In the genomic region with DNA sequence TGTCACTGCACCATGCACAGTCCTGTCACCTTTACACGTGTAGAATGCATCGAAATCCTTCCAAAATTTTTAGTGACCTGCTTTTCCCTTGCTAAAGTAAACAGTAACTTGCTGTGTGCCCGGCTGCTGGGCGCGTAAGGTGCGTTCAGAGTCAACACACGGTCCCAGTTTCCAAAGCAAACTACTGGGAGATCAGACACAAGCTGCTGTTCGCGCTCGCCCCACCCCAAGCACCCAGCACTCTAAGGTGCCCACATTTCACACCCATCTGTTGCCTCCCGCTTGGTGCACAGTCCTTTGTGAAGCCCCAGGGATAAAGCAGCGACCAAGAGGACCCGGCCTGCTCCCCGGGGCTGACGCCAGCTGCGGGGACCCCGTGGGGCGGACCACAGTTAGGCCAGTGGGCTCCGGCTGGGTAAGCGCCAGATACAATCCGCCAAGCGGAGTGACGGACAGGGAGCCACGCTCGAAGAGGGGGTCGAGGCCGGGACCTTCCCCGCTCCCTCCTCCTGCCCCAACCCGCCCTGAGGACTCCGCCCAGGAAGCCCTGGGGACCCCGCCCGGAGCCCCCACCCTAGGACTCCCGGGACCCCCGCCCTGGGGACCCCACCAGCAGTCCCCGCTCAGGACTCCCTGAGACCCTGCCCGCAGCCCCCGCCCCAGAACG, we compare ENCODE assay signal across 8 cellular contexts. TPM values are rescaled to one million over a fixed set of nuclear protein-coding genes. Genes with fewer than 3 reads are reported as not detected.
DNase-seq lines count a peak whose midpoint lies in the region; ATAC-seq and TF ChIP-seq lines count a peak whose summit lies in the region.

No MANE protein-coding gene starts in this region.

- peak overlapping the region; percentile 86 for H3K4me3 ChIP-seq in Loucy (ENCODE audit: low read length, poor library complexity, severe bottlenecking)
- H3K4me3 ChIP-seq in fibroblast of lung (replicated peaks in 1 of 4; ENCODE audit: control extremely low read depth in 1 of 4, insufficient read depth in 1 of 4, low read depth in 3 of 4, low read length in 4 of 4): peak overlapping the region; percentile 58 to 89 (median 69)

- H3K79me2 ChIP-seq in Loucy (ENCODE audit: insufficient read depth, low read length) (peaks cover 8% of the 10 kb centered on the region), fibroblast of lung (ENCODE audit: control insufficient read depth, insufficient read depth, low read length) (peaks cover 46% of the 10 kb centered on the region)

- H3K9me3 ChIP-seq in ES-I3 (ENCODE audit: control insufficient read depth, insufficient read depth, low read length) (no peaks in the 10 kb centered on the region), Loucy (ENCODE audit: insufficient read depth, low read depth, low read length) (no peaks in the 10 kb centered on the region), fibroblast of lung (ENCODE audit: control insufficient read depth, insufficient read depth, low read depth, low read length) (no peaks in the 10 kb centered on the region)

- peak overlapping the region; percentile 8 for H3K27ac ChIP-seq in fibroblast of lung (ENCODE audit: insufficient read depth, low read length)

- ATAC-seq in GM21786 (IDR thresholded peaks at IDR 0.05; ENCODE audit: unreplicated experiment) (peak; percentile 20), natural killer cell (peak; percentile 7 to 12 (median 8))
- peak; percentile 26 for ATAC-seq in activated CD8-positive, alpha-beta T cell treated with anti-CD3 and anti-CD28 coated beads for 36 hours

- peak overlapping the region; percentile 80 for H3K4me3 Mint-ChIP-seq in activated CD8-positive, alpha-beta T cell treated with anti-CD3 and anti-CD28 coated beads for 36 hours
- peak overlapping the region; percentile 75 for H3K4me3 Mint-ChIP-seq in natural killer cell

- intact Hi-C loops in activated CD8-positive, alpha-beta T cell treated with anti-CD3 and anti-CD28 coated beads for 36 hours (cut with micrococcal nuclease): loop anchor here (5.0 kb wide), 1 partner anchor 34 kb away; a partner anchor contains a TSS
- intact Hi-C loops in natural killer cell (cut with micrococcal nuclease): loop anchor here (2.0 kb wide), 1 partner anchor 32 kb away; no protein-coding TSS in a partner anchor

- no peaks in the 10 kb centered on the region for H3K27me3 Mint-ChIP-seq in activated CD8-positive, alpha-beta T cell treated with anti-CD3 and anti-CD28 coated beads for 36 hours
- no peaks in the 10 kb centered on the region for H3K27me3 Mint-ChIP-seq in natural killer cell (ENCODE audit: low read depth in 2 of 2)

- no peaks in the 10 kb centered on the region for H4K20me1 ChIP-seq in Loucy (ENCODE audit: insufficient read depth, low read length, poor library complexity, severe bottlenecking)
- H4K20me1 ChIP-seq in fibroblast of lung (ENCODE audit: control insufficient read depth, extremely low read depth, insufficient read depth, low read length): no peaks in the 10 kb centered on the region

- H3K4me1 ChIP-seq in ES-I3 (ENCODE audit: insufficient read depth, low read length) (peaks cover 22% of the 10 kb centered on the region), Loucy (ENCODE audit: insufficient read depth, low read length, poor library complexity, severe bottlenecking) (peaks cover 28% of the 10 kb centered on the region), fibroblast of lung (ENCODE audit: control insufficient read depth, extremely low read depth, insufficient read depth, low read length) (peaks cover 14% of the 10 kb centered on the region)

- CTCF ChIA-PET in activated CD8-positive, alpha-beta T cell treated with anti-CD3 and anti-CD28 coated beads for 36 hours (lab: Charles Lee): interaction anchor here (1.0 to 4.1 kb wide), 4 partner anchors 11 to 91 kb away, joined by 4 to 38 read pairs (median 10); no protein-coding TSS in a partner anchor

- H3K27ac Mint-ChIP-seq in activated CD8-positive, alpha-beta T cell treated with anti-CD3 and anti-CD28 coated beads for 36 hours: no peak overlapping the region
- H3K27ac Mint-ChIP-seq in natural killer cell: no peak overlapping the region

- peaks cover 30% of the 10 kb centered on the region for H3K4me1 Mint-ChIP-seq in activated CD8-positive, alpha-beta T cell treated with anti-CD3 and anti-CD28 coated beads for 36 hours (ENCODE audit: low read depth)
- peaks cover 7 to 16% of the 10 kb centered on the region in 2 donors for H3K4me1 Mint-ChIP-seq in natural killer cell

- POLR2A ChIA-PET in activated CD8-positive, alpha-beta T cell treated with anti-CD3 and anti-CD28 coated beads for 36 hours (lab: Charles Lee): interaction anchor here (0.7 to 4.9 kb wide), 8 partner anchors 11 to 41 kb away, joined by 3 to 15 read pairs (median 3); no protein-coding TSS in a partner anchor

- no peaks in the 10 kb centered on the region for H3K27me3 ChIP-seq in Loucy (ENCODE audit: insufficient read depth, low read length, poor library complexity, severe bottlenecking)
- H3K27me3 ChIP-seq in fibroblast of lung (ENCODE audit: control insufficient read depth, insufficient read depth, low read length): no peaks in the 10 kb centered on the region

- H3K36me3 ChIP-seq in ES-I3 (ENCODE audit: insufficient read depth, low read length): no peaks in the 10 kb centered on the region
- no peaks in the 10 kb centered on the region for H3K36me3 ChIP-seq in Loucy (ENCODE audit: insufficient read depth, low read length)
- H3K36me3 ChIP-seq in fibroblast of lung (ENCODE audit: control insufficient read depth, insufficient read depth, low read length): no peaks in the 10 kb centered on the region

- no peaks in the 10 kb centered on the region for H3K9me3 Mint-ChIP-seq in activated CD8-positive, alpha-beta T cell treated with anti-CD3 and anti-CD28 coated beads for 36 hours
- H3K9me3 Mint-ChIP-seq in natural killer cell: no peaks in the 10 kb centered on the region

- H3K9ac ChIP-seq in ES-I3 (ENCODE audit: low read depth, low read length) (peak overlapping the region; percentile 93), Loucy (ENCODE audit: low read depth, low read length, poor library complexity, severe bottlenecking) (peak overlapping the region; percentile 78), fibroblast of lung (ENCODE audit: insufficient read depth, low read length) (peak overlapping the region; percentile 59)

- H3K9me2 ChIP-seq in Loucy (replicated peaks; ENCODE audit: low read depth, low read length): no peaks in the 10 kb centered on the region

- H3F3A ChIP-seq in Loucy (ENCODE audit: low read depth): peaks cover 3% of the 10 kb centered on the region; the same call in 1 of the 2 replicates

- peak; percentile 37 for DNase-seq in activated CD8-positive, alpha-beta T cell treated with anti-CD3 and anti-CD28 coated beads for 36 hours
- DNase-seq in fibroblast of lung (ENCODE audit: low read depth in 2 of 2): peak in 1 of 2 donors; percentile 15
- peak; percentile 19 for DNase-seq in natural killer cell
- DNase-seq in NCI-H446 treated with DMSO at 0.1 percent for 48 hours (lab: John Stamatoyannopoulos, UW): no peak
- no peak for DNase-seq in GM19240 (ENCODE audit: insufficient read length, low spot score)

- TF ChIP-seq CTCF in Loucy (conservative IDR thresholded peaks at IDR 0.05; ENCODE audit: low read length) (no peak), fibroblast of lung (conservative IDR thresholded peaks at IDR 0.05 in 1 of 2, IDR thresholded peaks at IDR 0.05 in 1 of 2; ENCODE audit: low read depth in 1 of 2, low read length in 2 of 2) (no peak), natural killer cell (IDR thresholded peaks at IDR 0.05) (no peak)
- no peak for TF ChIP-seq CTCF in activated CD8-positive, alpha-beta T cell treated with anti-CD3 and anti-CD28 coated beads for 36 hours (IDR thresholded peaks at IDR 0.05)

- no peaks in the 10 kb centered on the region for H3K36me3 Mint-ChIP-seq in activated CD8-positive, alpha-beta T cell treated with anti-CD3 and anti-CD28 coated beads for 36 hours (ENCODE audit: low read depth)
- no peaks in the 10 kb centered on the region for H3K36me3 Mint-ChIP-seq in natural killer cell

- H2AFZ ChIP-seq in Loucy (ENCODE audit: low read length): peak overlapping the region; percentile 89
- H2AFZ ChIP-seq in fibroblast of lung (ENCODE audit: low read length): peak overlapping the region; percentile 2

- H3K4me2 ChIP-seq in Loucy (ENCODE audit: low read depth, low read length, poor library complexity, severe bottlenecking): peak overlapping the region; percentile 92
- H3K4me2 ChIP-seq in fibroblast of lung (ENCODE audit: extremely low read depth, insufficient read depth, low read length): peak overlapping the region; percentile 98

RNA-seq across cellular contexts. Expression of a gene that starts 0.6 kb away (rescaled TPM):
- 10 to 100 TPM; 11.8 to 12.4 TPM for total RNA-seq in activated CD8-positive, alpha-beta T cell treated with anti-CD3 and anti-CD28 coated beads for 36 hours
- total RNA-seq in fibroblast of lung: 35.2 and 40.6 TPM in 2 replicates
- 62.2 and 87.8 TPM in 2 replicates for polyA plus RNA-seq in fibroblast of lung
- polyA plus RNA-seq in fibroblast of lung (2012): 39.4 and 50.7 TPM in 2 replicates
- 15.6 and 17.6 TPM in 2 replicates for polyA minus RNA-seq in fibroblast of lung (ENCODE audit: low replicate concordance)
- 10 to 100 TPM in 2 of 3 donors, 1 to 10 TPM in 1; 7.9 to 14.4 (median 14.1) TPM for total RNA-seq in natural killer cell

RNA-seq across cellular contexts. Expression of a gene that starts 33.4 kb away (rescaled TPM):
- total RNA-seq in activated CD8-positive, alpha-beta T cell treated with anti-CD3 and anti-CD28 coated beads for 36 hours: 1,000 to 10,000 TPM; 2,177 to 2,247 TPM
- 409 and 445 TPM in 2 replicates for total RNA-seq in fibroblast of lung
- 1,342 and 2,198 TPM in 2 replicates for polyA plus RNA-seq in fibroblast of lung
- 872 and 1,383 TPM in 2 replicates for polyA plus RNA-seq in fibroblast of lung (2012)
- 221 and 439 TPM in 2 replicates for polyA minus RNA-seq in fibroblast of lung (ENCODE audit: low replicate concordance)
- total RNA-seq in natural killer cell: 100 to 1,000 TPM; 244 to 264 (median 247) TPM

Comparison
In these comparisons a context has a peak if more than half of its experiments do, and no peak if none do; other contexts are left out.
1. DNase-seq: peak in activated CD8-positive, alpha-beta T cell treated with anti-CD3 and anti-CD28 coated beads for 36 hours (single experiment) and natural killer cell (single experiment); none in NCI-H446 treated with DMSO at 0.1 percent for 48 hours (single experiment) and GM19240 (single experiment).
2. Peak in every context shown above with its lines, with median percentiles within 50 percentile points of each other: H3K9ac ChIP-seq and ATAC-seq.